In the genomic region with DNA sequence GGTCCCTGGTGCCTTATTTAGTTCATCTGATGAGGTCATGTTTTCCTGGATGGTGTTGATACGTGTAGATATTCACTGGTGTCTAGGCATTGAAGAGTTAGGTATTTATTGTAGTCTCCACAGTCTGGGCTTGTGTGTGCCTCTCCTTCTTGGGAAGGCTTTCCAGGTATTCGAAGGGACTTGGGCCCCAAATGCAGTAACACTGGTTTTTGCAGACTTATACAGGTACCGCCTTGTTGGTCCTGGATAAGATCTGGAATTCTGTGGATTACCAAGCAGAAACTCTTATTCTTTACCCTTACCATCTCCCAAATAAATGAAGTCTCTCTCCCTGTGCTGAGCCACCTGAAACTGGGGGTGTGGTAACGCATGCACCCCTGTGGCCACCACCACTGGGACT, we compare ENCODE assay signal across 25 cellular contexts. TPM values are rescaled to one million over a fixed set of nuclear protein-coding genes. Genes with fewer than 3 reads are reported as not detected.
A peak's percentile ranks its signal among the peaks of the same experiment; 100 is the strongest.
DNase-seq lines count a peak whose midpoint lies in the region; ATAC-seq and TF ChIP-seq lines count a peak whose summit lies in the region.
"Had no signal": no experiment of that assay in that cellular context is flagged by ENCODE, and none has a peak within 500 bp of the region (broad histone marks: within the 10 kb centered on the region; RNA-seq: fewer than 3 reads in every experiment).

No MANE protein-coding gene starts in this region.

- no peaks in the 10 kb centered on the region for H3K79me2 ChIP-seq in trophoblast cell (ENCODE audit: control insufficient read depth, insufficient read depth, low read length, poor library complexity)

- no peak overlapping the region for H3K27ac ChIP-seq in trophoblast cell (ENCODE audit: low read depth, low read length)
- H3K27ac ChIP-seq: C4-2B had no signal

- intact Hi-C loops in CD14-positive monocyte (cut with micrococcal nuclease), result loop anchor here in 1 of 2 donors (10.0 kb wide), 1 partner anchor 55 kb away; no protein-coding TSS in a partner anchor

- H3K4me2 ChIP-seq in trophoblast cell (ENCODE audit: low read length), result no peak overlapping the region

- H3K27me3 Mint-ChIP-seq in CD14-positive monocyte (ENCODE audit: low read depth in 3 of 3), result no peaks in the 10 kb centered on the region
- H3K27me3 Mint-ChIP-seq in activated T-helper 17 cell treated with anti-CD3 and anti-CD28 coated beads, Interleukin-2, amount 50 U/mL, for 72 hours, result no peaks in the 10 kb centered on the region
- H3K27me3 Mint-ChIP-seq in nephron progenitor cell (ENCODE audit: low read depth, poor library complexity), result peaks cover 3% of the 10 kb centered on the region
- no peaks in the 10 kb centered on the region for H3K27me3 Mint-ChIP-seq in glutamatergic neuron (ENCODE audit: unreplicated experiment)
- H3K27me3 Mint-ChIP-seq: B cell; CD4-positive, alpha-beta memory T cell; CD4-positive, CD25-positive, alpha-beta regulatory T cell had no signal

- no peaks in the 10 kb centered on the region for H3K9me3 Mint-ChIP-seq in CD14-positive monocyte
- H3K9me3 Mint-ChIP-seq in activated T-helper 17 cell treated with anti-CD3 and anti-CD28 coated beads, Interleukin-2, amount 50 U/mL, for 72 hours, result no peaks in the 10 kb centered on the region
- H3K9me3 Mint-ChIP-seq in nephron progenitor cell, result no peaks in the 10 kb centered on the region
- H3K9me3 Mint-ChIP-seq in glutamatergic neuron (ENCODE audit: unreplicated experiment), result no peaks in the 10 kb centered on the region

- H3K27ac Mint-ChIP-seq in CD14-positive monocyte (peak overlapping the region; percentile 32 to 90 (median 86)), nephron progenitor cell (peak overlapping the region; percentile 11), glutamatergic neuron (ENCODE audit: unreplicated experiment) (no peak overlapping the region)
- peak overlapping the region; percentile 52 for H3K27ac Mint-ChIP-seq in activated T-helper 17 cell treated with anti-CD3 and anti-CD28 coated beads, Interleukin-2, amount 50 U/mL, for 72 hours
- H3K27ac Mint-ChIP-seq: B cell; CD4-positive, alpha-beta memory T cell; CD4-positive, CD25-positive, alpha-beta regulatory T cell had no signal

- H3K14ac ChIP-seq in trophoblast cell (ENCODE audit: low read length), result no peak overlapping the region

- no peak overlapping the region for H3K4me3 Mint-ChIP-seq in CD14-positive monocyte
- H3K4me3 Mint-ChIP-seq in activated T-helper 17 cell treated with anti-CD3 and anti-CD28 coated beads, Interleukin-2, amount 50 U/mL, for 72 hours, result no peak overlapping the region
- no peak overlapping the region for H3K4me3 Mint-ChIP-seq in nephron progenitor cell
- no peak overlapping the region for H3K4me3 Mint-ChIP-seq in glutamatergic neuron (ENCODE audit: unreplicated experiment)
- H3K4me3 Mint-ChIP-seq: B cell; CD4-positive, alpha-beta memory T cell; CD4-positive, CD25-positive, alpha-beta regulatory T cell; CD8-positive, alpha-beta memory T cell had no signal

- no peak overlapping the region for H3K18ac ChIP-seq in trophoblast cell (ENCODE audit: low read length)

- no peaks in the 10 kb centered on the region for H3K79me1 ChIP-seq in trophoblast cell (ENCODE audit: low read length)

- no peak overlapping the region for H2BK120ac ChIP-seq in trophoblast cell (ENCODE audit: insufficient read depth, low read length, poor library complexity)

- H3K36me3 Mint-ChIP-seq in CD14-positive monocyte, result peaks cover 25 to 32% of the 10 kb centered on the region in 2 donors
- no peaks in the 10 kb centered on the region for H3K36me3 Mint-ChIP-seq in activated T-helper 17 cell treated with anti-CD3 and anti-CD28 coated beads, Interleukin-2, amount 50 U/mL, for 72 hours (ENCODE audit: low read depth)
- H3K36me3 Mint-ChIP-seq in nephron progenitor cell (ENCODE audit: low read depth), result peaks cover 6% of the 10 kb centered on the region
- H3K36me3 Mint-ChIP-seq in glutamatergic neuron (ENCODE audit: unreplicated experiment), result peaks cover 4% of the 10 kb centered on the region

- TF ChIP-seq CTCF in CD14-positive monocyte (IDR thresholded peaks at IDR 0.05) (no peak), nephron progenitor cell (IDR thresholded peaks at IDR 0.05) (no peak), glutamatergic neuron (IDR thresholded peaks at IDR 0.05; ENCODE audit: partially characterized antibody, unreplicated experiment) (no peak)

- H2AK5ac ChIP-seq in trophoblast cell (ENCODE audit: low read length), result no peak overlapping the region

- no peaks in the 10 kb centered on the region for H3K4me1 ChIP-seq in trophoblast cell (ENCODE audit: control insufficient read depth in 1 of 2, insufficient read depth in 2 of 2, low read length in 2 of 2)

- no peaks in the 10 kb centered on the region for H3K9me3 ChIP-seq in trophoblast cell (ENCODE audit: insufficient read depth, low read depth, low read length)

- WGBS in trophoblast cell (ENCODE audit: extremely low coverage, insufficient coverage, insufficient read length), result no CpG with 5 or more reads among the region's 4 CpGs

- H4K91ac ChIP-seq in trophoblast cell (ENCODE audit: low read depth, low read length), result no peak overlapping the region

- no peak for DNase-seq in CD14-positive monocyte (ENCODE audit: low spot score)
- DNase-seq in nephron progenitor cell, result no peak
- peak; percentile 20 to 60 for DNase-seq in trophoblast cell
- no peak for DNase-seq in epidermal melanocyte (ENCODE audit: insufficient read length, low spot score)
- no peak for DNase-seq in activated CD8-positive, alpha-beta memory T cell treated with anti-CD3 and anti-CD28 coated beads, Interleukin-2, amount 50 U/mL, for 4 hours
- no peak for DNase-seq in glutamatergic neuron
- DNase-seq: 8988T; AML-193; CD4-positive, alpha-beta memory T cell; CD4-positive, CD25-positive, alpha-beta regulatory T cell; CD8-positive, alpha-beta memory T cell; COR-L47; DMS 273 treated with DMSO at 0.1 percent for 48 hours; DMS153; DMS53; DMS79; DND-41; EL; GDM1 had no signal

- no peak overlapping the region for H3K9ac ChIP-seq in trophoblast cell (ENCODE audit: low read length)
- H3K9ac ChIP-seq: BLaER1 treated with 17β-estradiol and CSF1 and Interleukin-3, amounts not matched to agents 10 nM and 100 nM had no signal

- H3K4ac ChIP-seq in trophoblast cell (ENCODE audit: low read depth, low read length), result no peak overlapping the region

- H3K27me3 ChIP-seq in trophoblast cell (ENCODE audit: insufficient read depth, low read length), result no peaks in the 10 kb centered on the region
- H3K27me3 ChIP-seq: BLaER1 treated with 17β-estradiol and CSF1 and Interleukin-3, amounts not matched to agents 10 nM and 100 nM had no signal

- no peak overlapping the region for H2AFZ ChIP-seq in trophoblast cell (ENCODE audit: insufficient read depth, low read length, poor library complexity)

- no peak overlapping the region for H4K12ac ChIP-seq in trophoblast cell (ENCODE audit: low read depth, low read length)

- H3K36me3 ChIP-seq in trophoblast cell (ENCODE audit: control insufficient read depth in 1 of 2, insufficient read depth in 2 of 2, low read length in 2 of 2), result no peaks in the 10 kb centered on the region

- H2BK12ac ChIP-seq in trophoblast cell (ENCODE audit: low read length), result no peak overlapping the region

- H4K8ac ChIP-seq in trophoblast cell (ENCODE audit: low read depth, low read length), result no peak overlapping the region

- H3K23ac ChIP-seq in trophoblast cell (ENCODE audit: low read length), result no peak overlapping the region

- ATAC-seq in activated T-helper 17 cell treated with anti-CD3 and anti-CD28 coated beads, Interleukin-2, amount 50 U/mL, for 72 hours (replicated peaks), result no peak
- ATAC-seq in HG03342 (IDR thresholded peaks at IDR 0.05; ENCODE audit: unreplicated experiment), result no peak
- ATAC-seq: GM12878 had no signal

- H3K4me3 ChIP-seq in trophoblast cell (ENCODE audit: low read depth, low read length), result no peak overlapping the region
- H3K4me3 ChIP-seq: BLaER1 treated with 17β-estradiol and CSF1 and Interleukin-3, amounts not matched to agents 10 nM and 100 nM; GM12878 had no signal

- H3K4me1 Mint-ChIP-seq in CD14-positive monocyte, result peaks cover 92% of the 10 kb centered on the region
- H3K4me1 Mint-ChIP-seq in activated T-helper 17 cell treated with anti-CD3 and anti-CD28 coated beads, Interleukin-2, amount 50 U/mL, for 72 hours, result no peaks in the 10 kb centered on the region
- no peaks in the 10 kb centered on the region for H3K4me1 Mint-ChIP-seq in nephron progenitor cell
- peaks cover 3% of the 10 kb centered on the region for H3K4me1 Mint-ChIP-seq in glutamatergic neuron (ENCODE audit: low read depth, unreplicated experiment)

- H2BK5ac ChIP-seq in trophoblast cell (ENCODE audit: low read depth, low read length, poor library complexity), result no peak overlapping the region

RNA-seq across cellular contexts. Expression of a gene that starts 34.1 kb away (rescaled TPM):
- 10 to 100 TPM; 89.7 to 92.8 TPM for polyA plus RNA-seq in CD14-positive monocyte
- total RNA-seq in activated T-helper 17 cell treated with anti-CD3 and anti-CD28 coated beads, Interleukin-2, amount 50 U/mL, for 72 hours, result 1 to 10 TPM; 3.3 to 4.1 TPM
- 3.9 and 4.1 TPM in 2 replicates for polyA plus RNA-seq in trophoblast cell (2013)
- 25.4 TPM for total RNA-seq in glutamatergic neuron (ENCODE audit: unreplicated experiment)

Comparison
In these comparisons a context has a peak if more than half of its experiments do, and no peak if none do; other contexts are left out.
1. DNase-seq: peak in trophoblast cell (2 of 2); none in CD14-positive monocyte (single experiment), nephron progenitor cell (single experiment), epidermal melanocyte (single experiment), activated CD8-positive, alpha-beta memory T cell treated with anti-CD3 and anti-CD28 coated beads, Interleukin-2, amount 50 U/mL, for 4 hours (single experiment) and glutamatergic neuron (single experiment).